Comparison of ENCODE assay signal across 19 cellular contexts in genomic region chr6:1766663-1767062, GRCh38.
DNase-seq lines count a peak whose midpoint lies in the region; ATAC-seq and TF ChIP-seq lines count a peak whose summit lies in the region.
"Had no signal": no experiment of that assay in that cellular context is flagged by ENCODE, and none has a peak within 500 bp of the region (broad histone marks: within the 10 kb centered on the region; RNA-seq: fewer than 3 reads in every experiment).

No MANE protein-coding gene starts in this region.

- H3K4me2 ChIP-seq in PC-9, result peak overlapping the region; percentile 71

- H3K36me3 ChIP-seq in PC-9 (ENCODE audit: low read depth), result no peaks in the 10 kb centered on the region
- no peaks in the 10 kb centered on the region for H3K36me3 ChIP-seq in CD8-positive, alpha-beta memory T cell (ENCODE audit: insufficient read depth, low read length)

- H3K9me3 Mint-ChIP-seq in CD8-positive, alpha-beta memory T cell, result no peaks in the 10 kb centered on the region
- no peaks in the 10 kb centered on the region for H3K9me3 Mint-ChIP-seq in activated T-helper 17 cell treated with anti-CD3 and anti-CD28 coated beads, Interleukin-2, amount 50 U/mL, for 72 hours
- H3K9me3 Mint-ChIP-seq: activated naive CD4-positive, alpha-beta T cell treated with anti-CD3 and anti-CD28 coated beads, Interleukin-2, amount 50 U/mL, for 72 hours; natural killer cell had no signal

- intact Hi-C loops in PC-9 (cut with micrococcal nuclease; ENCODE audit: unreplicated experiment), result loop anchor here (2.0 to 10.0 kb wide), 5 partner anchors 79 to 338 kb away; partner anchors contain the start of gene FOXC1

- H3K4me1 Mint-ChIP-seq in CD8-positive, alpha-beta memory T cell, result peaks cover 24 to 35% (median 33%) of the 10 kb centered on the region in 3 donors
- peaks cover 20% of the 10 kb centered on the region for H3K4me1 Mint-ChIP-seq in activated T-helper 17 cell treated with anti-CD3 and anti-CD28 coated beads, Interleukin-2, amount 50 U/mL, for 72 hours

- no peaks in the 10 kb centered on the region for H3K79me2 ChIP-seq in PC-9 (ENCODE audit: low read depth)

- DNase-seq in NCI-H2196 (lab: John Stamatoyannopoulos, UW; ENCODE audit: unreplicated experiment) (peak; percentile 22), NCI-H2196 treated with DMSO at 0.1 percent for 48 hours (lab: John Stamatoyannopoulos, UW; ENCODE audit: unreplicated experiment) (no peak), PC-9 (peak in 1 of 2 experiments; percentile 28), fibroblast of pulmonary artery (ENCODE audit: low read depth) (peak; percentile 62), renal cortical epithelial cell (ENCODE audit: low read depth) (peak; percentile 57)
- DNase-seq in CD8-positive, alpha-beta memory T cell, result no peak
- DNase-seq: cerebellar nuclear complex; erythroblast; hippocampal formation; natural killer cell; NCI-H1105; NCI-H446 treated with DMSO at 0.1 percent for 48 hours; retina; stimulated activated CD4-positive, alpha-beta T cell treated with anti-CD3 and anti-CD28 coated beads, Interleukin-2, amount 100 ng/mL, for 24 hours; T-helper 17 cell had no signal

- no peak for TF ChIP-seq CTCF in PC-9 (conservative IDR thresholded peaks at IDR 0.05)
- no peak for TF ChIP-seq CTCF in fibroblast of pulmonary artery (IDR thresholded peaks at IDR 0.05; ENCODE audit: low read length, missing control alignments)

- peaks cover 53% of the 10 kb centered on the region for H3K4me1 ChIP-seq in PC-9 (replicated peaks; ENCODE audit: insufficient read depth)
- H3K4me1 ChIP-seq in CD8-positive, alpha-beta memory T cell (ENCODE audit: insufficient read depth, low read length), result peaks cover 4% of the 10 kb centered on the region

- H2AFZ ChIP-seq in PC-9, result no peak overlapping the region

- no peaks in the 10 kb centered on the region for H3K27me3 ChIP-seq in PC-9 (ENCODE audit: insufficient read depth, low read depth)
- H3K27me3 ChIP-seq in CD8-positive, alpha-beta memory T cell (ENCODE audit: insufficient read depth, low read length, poor library complexity, severe bottlenecking), result no peaks in the 10 kb centered on the region

- no TSS peak for BruUV-seq in PC-9 (replicated peaks; lab: Mats Ljungman, UMichigan)

- POLR2A ChIA-PET in PC-9 (lab: Charles Lee; ENCODE audit: unreplicated experiment), result interaction anchor here (0.7 kb wide), 1 partner anchor 10 kb away, joined by 7 read pairs; no protein-coding TSS in a partner anchor
- POLR2A ChIA-PET in CD8-positive, alpha-beta memory T cell (lab: Charles Lee), result no interaction called here

- H3F3A ChIP-seq in PC-9 (ENCODE audit: insufficient read depth, low read depth), result peaks cover 26% of the 10 kb centered on the region

- H3K4me3 Mint-ChIP-seq in CD8-positive, alpha-beta memory T cell, result no peak overlapping the region
- no peak overlapping the region for H3K4me3 Mint-ChIP-seq in activated T-helper 17 cell treated with anti-CD3 and anti-CD28 coated beads, Interleukin-2, amount 50 U/mL, for 72 hours
- H3K4me3 Mint-ChIP-seq: natural killer cell, T-helper 17 cell had no signal

- no peak overlapping the region for H3K27ac Mint-ChIP-seq in CD8-positive, alpha-beta memory T cell
- no peak overlapping the region for H3K27ac Mint-ChIP-seq in activated T-helper 17 cell treated with anti-CD3 and anti-CD28 coated beads, Interleukin-2, amount 50 U/mL, for 72 hours
- H3K27ac Mint-ChIP-seq: activated naive CD4-positive, alpha-beta T cell treated with anti-CD3 and anti-CD28 coated beads, Interleukin-2, amount 50 U/mL, for 72 hours; natural killer cell; T-helper 17 cell had no signal

- no peaks in the 10 kb centered on the region for H3K27me3 Mint-ChIP-seq in CD8-positive, alpha-beta memory T cell
- no peaks in the 10 kb centered on the region for H3K27me3 Mint-ChIP-seq in activated T-helper 17 cell treated with anti-CD3 and anti-CD28 coated beads, Interleukin-2, amount 50 U/mL, for 72 hours
- H3K27me3 Mint-ChIP-seq: T-helper 17 cell had no signal

- H3K9me3 ChIP-seq in PC-9 (ENCODE audit: insufficient read depth, low read depth), result no peaks in the 10 kb centered on the region
- no peaks in the 10 kb centered on the region for H3K9me3 ChIP-seq in CD8-positive, alpha-beta memory T cell (ENCODE audit: low read length)

- H3K36me3 Mint-ChIP-seq in CD8-positive, alpha-beta memory T cell, result peaks cover 2 to 18% (median 7%) of the 10 kb centered on the region in 3 donors
- H3K36me3 Mint-ChIP-seq in activated T-helper 17 cell treated with anti-CD3 and anti-CD28 coated beads, Interleukin-2, amount 50 U/mL, for 72 hours (ENCODE audit: low read depth), result no peaks in the 10 kb centered on the region

- peak overlapping the region; percentile 94 for H3K27ac ChIP-seq in PC-9
- H3K27ac ChIP-seq in CD8-positive, alpha-beta memory T cell (ENCODE audit: low read depth, low read length), result no peak overlapping the region

- no peaks in the 10 kb centered on the region for H3K9me2 ChIP-seq in PC-9 (ENCODE audit: insufficient read depth)

- ATAC-seq in activated T-helper 17 cell treated with anti-CD3 and anti-CD28 coated beads, Interleukin-2, amount 50 U/mL, for 72 hours (replicated peaks), result no peak
- no peak for ATAC-seq in HG03025 (IDR thresholded peaks at IDR 0.05; ENCODE audit: low FRiP score, unreplicated experiment)
- ATAC-seq: activated naive CD4-positive, alpha-beta T cell treated with anti-CD3 and anti-CD28 coated beads, Interleukin-2, amount 50 U/mL, for 72 hours; left lobe of liver; natural killer cell; T-helper 17 cell had no signal

- no peaks in the 10 kb centered on the region for H4K20me1 ChIP-seq in PC-9 (ENCODE audit: insufficient read depth)

- CTCF ChIA-PET in PC-9 (lab: Charles Lee), result interaction anchor here (0.6 to 0.7 kb wide), 2 partner anchors 155 to 868 kb away, joined by 3 to 5 read pairs; no protein-coding TSS in a partner anchor
- CTCF ChIA-PET in CD8-positive, alpha-beta memory T cell (lab: Charles Lee), result no interaction called here

- peak overlapping the region; percentile 43; the same call in 1 of the 2 replicates for H3K4me3 ChIP-seq in PC-9
- no peak overlapping the region for H3K4me3 ChIP-seq in fibroblast of pulmonary artery (replicated peaks; ENCODE audit: low read depth, low read length)
- H3K4me3 ChIP-seq in CD8-positive, alpha-beta memory T cell (ENCODE audit: low read length), result no peak overlapping the region

Comparison
In these comparisons a context has a peak if more than half of its experiments do, and no peak if none do; other contexts are left out.
1. DNase-seq: peak in NCI-H2196 (single experiment), fibroblast of pulmonary artery (single experiment) and renal cortical epithelial cell (single experiment); none in NCI-H2196 treated with DMSO at 0.1 percent for 48 hours (single experiment) and CD8-positive, alpha-beta memory T cell (0 of 5).